ENCODE assay signal across 8 cellular contexts in genomic region chr10:26737730-26738129, GRCh38.
A peak's percentile ranks its signal among the peaks of the same experiment; 100 is the strongest.
DNase-seq lines count a peak whose midpoint lies in the region; ATAC-seq and TF ChIP-seq lines count a peak whose summit lies in the region.

No MANE protein-coding gene starts in this region.

- H3K27ac ChIP-seq in skin epidermis, result peak overlapping the region in 16 of 21 experiments; percentile 13 to 88 (median 58)

- DNase-seq in astrocyte of the spinal cord (ENCODE audit: low read depth, low spot score), result peak; percentile 43
- no peak for DNase-seq in D341Med (ENCODE audit: low spot score)
- no peak for DNase-seq in NCI-H1436 (lab: John Stamatoyannopoulos, UW)
- no peak for DNase-seq in DMS114 treated with DMSO at 0.1 percent for 48 hours (lab: John Stamatoyannopoulos, UW; ENCODE audit: unreplicated experiment)

- H3K4me3 ChIP-seq in astrocyte of the spinal cord (ENCODE audit: low read depth, low read length), result no peak overlapping the region
- H3K4me3 ChIP-seq in skin epidermis, result no peak overlapping the region

- no peak for TF ChIP-seq CTCF in astrocyte of the spinal cord (IDR thresholded peaks at IDR 0.05; ENCODE audit: low read depth, low read length)

- ATAC-seq in GM18498 (IDR thresholded peaks at IDR 0.05; ENCODE audit: unreplicated experiment) (peak; percentile 77), GM21390 (IDR thresholded peaks at IDR 0.05; ENCODE audit: unreplicated experiment) (peak; percentile 77), HG03565 (IDR thresholded peaks at IDR 0.05; ENCODE audit: unreplicated experiment) (peak; percentile 79)

- in situ Hi-C loops in astrocyte of the spinal cord (cut with HindIII; ENCODE audit: low sequenced_read_pairs), result no loop called here
